Comparison of ENCODE assay signal across 8 cellular contexts in the genomic region with DNA sequence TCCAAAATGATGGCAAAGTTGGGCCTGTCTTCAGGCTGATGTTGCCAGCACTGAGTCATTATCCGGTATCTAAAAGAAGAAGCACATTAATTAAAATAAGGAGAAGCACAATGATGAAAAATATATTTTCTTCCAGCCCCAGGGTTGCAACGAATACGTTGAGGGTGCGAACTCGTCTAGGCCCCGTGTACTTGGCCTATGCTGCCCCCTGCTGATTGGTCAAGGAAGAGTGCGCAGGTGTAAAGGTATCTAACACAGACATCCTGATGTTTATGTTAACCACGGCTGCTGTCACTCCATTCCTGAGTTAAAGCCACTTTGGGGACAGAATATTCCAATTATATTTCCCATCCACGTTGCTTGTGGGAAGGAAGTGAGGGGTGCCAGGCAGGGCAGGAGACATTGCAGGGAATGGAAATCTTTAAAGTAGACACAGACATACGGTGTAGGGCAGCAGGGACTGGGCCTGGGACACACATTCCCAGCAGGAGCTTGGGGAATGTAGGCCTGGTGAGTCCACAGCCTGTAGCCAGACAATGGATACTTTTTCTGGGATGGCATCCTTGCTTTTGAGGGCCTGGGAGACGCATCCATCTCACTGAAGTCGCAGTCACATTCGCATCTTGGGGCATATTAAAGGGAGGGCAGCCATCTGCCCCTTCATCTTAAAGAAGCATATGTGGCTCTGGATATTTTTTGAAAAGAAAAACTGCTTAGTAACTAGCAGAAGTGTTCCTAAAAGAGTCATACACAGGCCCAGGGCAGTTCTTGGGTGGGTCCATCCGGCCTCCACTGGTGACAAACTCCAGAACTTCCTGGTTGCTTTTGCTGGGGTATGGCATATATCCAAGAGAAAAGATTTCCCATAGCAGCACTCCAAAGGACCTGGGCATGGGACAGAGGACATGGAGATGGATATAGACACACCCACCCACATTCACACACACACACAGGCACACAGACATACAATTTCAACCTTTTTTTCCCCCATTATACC.
DNase-seq lines count a peak whose midpoint lies in the region; ATAC-seq and TF ChIP-seq lines count a peak whose summit lies in the region.

No MANE protein-coding gene starts in this region.

- TF ChIP-seq CTCF in DOHH2 (IDR thresholded peaks at IDR 0.05; ENCODE audit: low read depth, low read length, poor library complexity, severe bottlenecking) (peak; percentile 84), endothelial cell (IDR thresholded peaks at IDR 0.05; ENCODE audit: unreplicated experiment) (peak; percentile 79)

- no peaks in the 10 kb centered on the region for H3K4me1 ChIP-seq in DOHH2 (ENCODE audit: control insufficient read depth, low read length)

- no peak overlapping the region for H3K4me3 Mint-ChIP-seq in endothelial cell (ENCODE audit: unreplicated experiment)

- H4K20me1 ChIP-seq in DOHH2 (ENCODE audit: control insufficient read depth, insufficient read depth, low read depth, low read length), result no peaks in the 10 kb centered on the region

- no peaks in the 10 kb centered on the region for H3K36me3 Mint-ChIP-seq in endothelial cell (ENCODE audit: low read depth, unreplicated experiment)

- H3K36me3 ChIP-seq in DOHH2 (ENCODE audit: control insufficient read depth, low read length), result no peaks in the 10 kb centered on the region

- DNase-seq in NCI-H82 treated with DMSO at 0.1 percent for 48 hours (lab: John Stamatoyannopoulos, UW; ENCODE audit: unreplicated experiment) (peak; percentile 61), endothelial cell (ENCODE audit: low spot score) (peak; percentile 82), mucosa of gallbladder (ENCODE audit: low spot score) (peak; percentile 70)
- DNase-seq in activated CD8-positive, alpha-beta memory T cell treated with anti-CD3 and anti-CD28 coated beads for 24 hours, result peak; percentile 89
- peak; percentile 58 to 61 for DNase-seq in stimulated activated CD8-positive, alpha-beta memory T cell treated with anti-CD3 and anti-CD28 coated beads, Interleukin-7, amount 100 ng/mL, for 4 hours (ENCODE audit: low read depth in 2 of 2)

- no peaks in the 10 kb centered on the region for H3K9me2 ChIP-seq in DOHH2 (replicated peaks; ENCODE audit: control insufficient read depth, low read length)

- H3K9me3 ChIP-seq in DOHH2 (ENCODE audit: control insufficient read depth, insufficient read depth, low read length), result no peaks in the 10 kb centered on the region

- no peaks in the 10 kb centered on the region for H3F3A ChIP-seq in DOHH2 (ENCODE audit: control insufficient read depth, insufficient read depth)

- H3K4me1 Mint-ChIP-seq in endothelial cell (ENCODE audit: unreplicated experiment), result peaks cover 4% of the 10 kb centered on the region

- no peaks in the 10 kb centered on the region for H3K27me3 ChIP-seq in DOHH2 (ENCODE audit: control insufficient read depth, low read length)

- H3K27ac ChIP-seq in DOHH2 (ENCODE audit: low read depth, low read length), result no peak overlapping the region

- H3K9me3 Mint-ChIP-seq in endothelial cell (ENCODE audit: unreplicated experiment), result no peaks in the 10 kb centered on the region

- ATAC-seq in HG03378 (IDR thresholded peaks at IDR 0.05; ENCODE audit: unreplicated experiment) (peak; percentile 59), HG03439 (IDR thresholded peaks at IDR 0.05; ENCODE audit: unreplicated experiment) (no peak)

- H3K27me3 Mint-ChIP-seq in endothelial cell (ENCODE audit: unreplicated experiment), result peaks cover 2% of the 10 kb centered on the region

- no peak overlapping the region for H3K4me3 ChIP-seq in DOHH2 (ENCODE audit: low read length)

- no peak overlapping the region for H3K4me2 ChIP-seq in DOHH2 (ENCODE audit: low read length)

- no peak overlapping the region for H3K27ac Mint-ChIP-seq in endothelial cell (ENCODE audit: unreplicated experiment)

- H3K79me2 ChIP-seq in DOHH2 (ENCODE audit: control insufficient read depth, low read length), result no peaks in the 10 kb centered on the region
